Comparison of ENCODE assay signal across 16 cellular contexts in genomic region chr3:184321666-184322065, GRCh38. TPM values are rescaled to one million over a fixed set of nuclear protein-coding genes. Genes with fewer than 3 reads are reported as not detected.
DNase-seq lines count a peak whose midpoint lies in the region; ATAC-seq and TF ChIP-seq lines count a peak whose summit lies in the region.
"Had no signal": no experiment of that assay in that cellular context is flagged by ENCODE, and none has a peak within 500 bp of the region (broad histone marks: within the 10 kb centered on the region; RNA-seq: fewer than 3 reads in every experiment).

No MANE protein-coding gene starts in this region.

- H3K4me3 ChIP-seq in heart right ventricle (no peak overlapping the region), suprapubic skin (no peak overlapping the region)
- no peak overlapping the region for H3K4me3 ChIP-seq in effector memory CD4-positive, alpha-beta T cell (ENCODE audit: insufficient read depth, low read depth, low read length, poor library complexity, severe bottlenecking)
- H3K4me3 ChIP-seq: pancreas had no signal

- peaks cover 46% of the 10 kb centered on the region for H3K36me3 Mint-ChIP-seq in activated naive CD8-positive, alpha-beta T cell treated with anti-CD3 and anti-CD28 coated beads, Interleukin-2, amount 10 ng/mL, durations not matched to agents 7 days and 5 days

- TF ChIP-seq POLR2A in suprapubic skin (IDR thresholded peaks at IDR 0.05): no peak

- TF ChIP-seq EP300 in suprapubic skin (IDR thresholded peaks at IDR 0.05): no peak

- DNase-seq in left ventricle myocardium superior: peak; percentile 26
- no peak for DNase-seq in heart right ventricle
- DNase-seq in activated naive CD8-positive, alpha-beta T cell treated with anti-CD3 and anti-CD28 coated beads, Interleukin-2, amount 10 ng/mL, durations not matched to agents 7 days and 5 days: no peak
- no peak for DNase-seq in suprapubic skin (ENCODE audit: low spot score in 2 of 2)
- DNase-seq in NCI-H1930 (lab: John Stamatoyannopoulos, UW): no peak
- DNase-seq in activated CD4-positive, alpha-beta T cell treated with anti-CD3 and anti-CD28 coated beads for 4 hours: no peak
- no peak for DNase-seq in effector memory CD4-positive, alpha-beta T cell
- DNase-seq: activated naive CD4-positive, alpha-beta T cell treated with Interleukin-2 at 50 U/mL for 16 hours; CD8-positive, alpha-beta T cell; effector memory CD8-positive, alpha-beta T cell; KG1; left colon; NCI-H1417 had no signal

- no peak overlapping the region for H3K4me3 Mint-ChIP-seq in activated naive CD8-positive, alpha-beta T cell treated with anti-CD3 and anti-CD28 coated beads, Interleukin-2, amount 10 ng/mL, durations not matched to agents 7 days and 5 days
- H3K4me3 Mint-ChIP-seq: CD8-positive, alpha-beta T cell; effector memory CD8-positive, alpha-beta T cell; T-helper 1 cell treated with Interleukin-12 subunit alpha and Interleukin-12 subunit beta and Interleukin-4 antibody, amounts not matched to agents 30 μg/mL and 1 μg/mL, for 36 hours had no signal

- peaks cover 27% of the 10 kb centered on the region for H3K4me1 Mint-ChIP-seq in activated naive CD8-positive, alpha-beta T cell treated with anti-CD3 and anti-CD28 coated beads, Interleukin-2, amount 10 ng/mL, durations not matched to agents 7 days and 5 days

- H3K27me3 Mint-ChIP-seq in activated naive CD8-positive, alpha-beta T cell treated with anti-CD3 and anti-CD28 coated beads, Interleukin-2, amount 10 ng/mL, durations not matched to agents 7 days and 5 days: no peaks in the 10 kb centered on the region
- H3K27me3 Mint-ChIP-seq: effector memory CD8-positive, alpha-beta T cell had no signal

- TF ChIP-seq CTCF in heart right ventricle (IDR thresholded peaks at IDR 0.05) (no peak), suprapubic skin (IDR thresholded peaks at IDR 0.05) (no peak)

- peak overlapping the region; percentile 36 for H3K27ac Mint-ChIP-seq in activated naive CD8-positive, alpha-beta T cell treated with anti-CD3 and anti-CD28 coated beads, Interleukin-2, amount 10 ng/mL, durations not matched to agents 7 days and 5 days
- H3K27ac Mint-ChIP-seq: CD8-positive, alpha-beta T cell; T-helper 1 cell treated with Interleukin-12 subunit alpha and Interleukin-12 subunit beta and Interleukin-4 antibody, amounts not matched to agents 30 μg/mL and 1 μg/mL, for 36 hours had no signal

- peaks cover 17 to 90% (median 82%) of the 10 kb centered on the region in 9 donors for H3K36me3 ChIP-seq in heart right ventricle
- H3K36me3 ChIP-seq in suprapubic skin: peaks cover 73% of the 10 kb centered on the region
- peaks cover 81% of the 10 kb centered on the region for H3K36me3 ChIP-seq in effector memory CD4-positive, alpha-beta T cell (ENCODE audit: control insufficient read depth, insufficient read depth, low read length)

- peak overlapping the region in 5 of 10 donors; percentile 2 to 92 (median 66) for H3K27ac ChIP-seq in heart right ventricle
- peak overlapping the region; percentile 52 for H3K27ac ChIP-seq in layer of hippocampus (ENCODE audit: low read depth, low read length)
- H3K27ac ChIP-seq in suprapubic skin: peak overlapping the region; percentile 93
- H3K27ac ChIP-seq in effector memory CD4-positive, alpha-beta T cell (ENCODE audit: insufficient read depth, low read length, poor library complexity, severe bottlenecking): no peak overlapping the region
- H3K27ac ChIP-seq: pancreas had no signal

- no peaks in the 10 kb centered on the region for H3K9me3 Mint-ChIP-seq in activated naive CD8-positive, alpha-beta T cell treated with anti-CD3 and anti-CD28 coated beads, Interleukin-2, amount 10 ng/mL, durations not matched to agents 7 days and 5 days
- H3K9me3 Mint-ChIP-seq: CD8-positive, alpha-beta T cell; effector memory CD8-positive, alpha-beta T cell; T-helper 1 cell treated with Interleukin-12 subunit alpha and Interleukin-12 subunit beta and Interleukin-4 antibody, amounts not matched to agents 30 μg/mL and 1 μg/mL, for 36 hours had no signal

- H3K9me3 ChIP-seq in heart right ventricle (no peaks in the 10 kb centered on the region), suprapubic skin (no peaks in the 10 kb centered on the region)
- no peaks in the 10 kb centered on the region for H3K9me3 ChIP-seq in effector memory CD4-positive, alpha-beta T cell (ENCODE audit: control insufficient read depth, low read length)
- H3K9me3 ChIP-seq: pancreas had no signal

- 83 to 88% methylated on average over 5 of the region's 5 CpGs for WGBS in heart right ventricle, 2 donors
- 88% methylated on average over 5 of the region's 5 CpGs for WGBS in suprapubic skin

- intact Hi-C loops in left ventricle myocardium superior (cut with micrococcal nuclease) (no loop called here), heart right ventricle (cut with DNase I) (no loop called here)

- no peaks in the 10 kb centered on the region for H3K27me3 ChIP-seq in heart right ventricle
- no peaks in the 10 kb centered on the region for H3K27me3 ChIP-seq in layer of hippocampus (ENCODE audit: control insufficient read depth, insufficient read depth, low read length)
- H3K27me3 ChIP-seq in suprapubic skin: no peaks in the 10 kb centered on the region
- no peaks in the 10 kb centered on the region for H3K27me3 ChIP-seq in effector memory CD4-positive, alpha-beta T cell (replicated peaks; ENCODE audit: control insufficient read depth, insufficient read depth, low read length, poor library complexity, severe bottlenecking)
- H3K27me3 ChIP-seq: pancreas had no signal

- H3K4me1 ChIP-seq in heart right ventricle (peaks cover 14 to 70% (median 52%) of the 10 kb centered on the region in 9 donors), suprapubic skin (peaks cover 59% of the 10 kb centered on the region)
- peaks cover 4% of the 10 kb centered on the region for H3K4me1 ChIP-seq in effector memory CD4-positive, alpha-beta T cell (ENCODE audit: control insufficient read depth, insufficient read depth, low read length, poor library complexity, severe bottlenecking)

- POLR2A ChIA-PET in activated naive CD8-positive, alpha-beta T cell treated with anti-CD3 and anti-CD28 coated beads, Interleukin-2, amount 10 ng/mL, durations not matched to agents 7 days and 5 days (lab: Charles Lee): no interaction called here

- no peak for ATAC-seq in left ventricle myocardium superior
- ATAC-seq in heart right ventricle: no peak
- no peak for ATAC-seq in activated naive CD8-positive, alpha-beta T cell treated with anti-CD3 and anti-CD28 coated beads, Interleukin-2, amount 10 ng/mL, durations not matched to agents 7 days and 5 days (ENCODE audit: low read depth)
- ATAC-seq: CD8-positive, alpha-beta T cell; effector memory CD8-positive, alpha-beta T cell; left colon; pancreas had no signal

RNA-seq across cellular contexts. Expression of gene EIF4G1, which starts 7.3 kb away (rescaled TPM):
- total RNA-seq in left ventricle myocardium superior (250 TPM), heart right ventricle (100 to 1,000 TPM; 203 to 316 (median 209) TPM), suprapubic skin (100 to 1,000 TPM; 382 to 463 (median 418) TPM)
- polyA plus RNA-seq in heart right ventricle: 100 to 1,000 TPM; 142 to 277 TPM
- total RNA-seq in activated naive CD8-positive, alpha-beta T cell treated with anti-CD3 and anti-CD28 coated beads, Interleukin-2, amount 10 ng/mL, durations not matched to agents 7 days and 5 days: 100 to 1,000 TPM; 253 to 258 TPM

RNA-seq across cellular contexts. Expression of gene FAM131A, which starts 15.7 kb away (rescaled TPM):
- total RNA-seq in left ventricle myocardium superior: 41.0 TPM
- 10 to 100 TPM; 23.0 to 36.5 (median 26.7) TPM for total RNA-seq in heart right ventricle
- 10 to 100 TPM; 21.6 to 32.5 TPM for polyA plus RNA-seq in heart right ventricle
- 1 to 10 TPM; 5.5 to 6.1 TPM for total RNA-seq in activated naive CD8-positive, alpha-beta T cell treated with anti-CD3 and anti-CD28 coated beads, Interleukin-2, amount 10 ng/mL, durations not matched to agents 7 days and 5 days
- 10 to 100 TPM; 54.4 to 77.9 (median 65.3) TPM for total RNA-seq in suprapubic skin

RNA-seq across cellular contexts. Expression of gene PSMD2, which starts 22.6 kb away (rescaled TPM):
- total RNA-seq in left ventricle myocardium superior (242 TPM), heart right ventricle (100 to 1,000 TPM; 210 to 254 (median 231) TPM), suprapubic skin (100 to 1,000 TPM; 118 to 221 (median 197) TPM)
- polyA plus RNA-seq in heart right ventricle: 100 to 1,000 TPM in 1 of 2 donors, 10 to 100 TPM in 1; 49.0 to 288 TPM
- total RNA-seq in activated naive CD8-positive, alpha-beta T cell treated with anti-CD3 and anti-CD28 coated beads, Interleukin-2, amount 10 ng/mL, durations not matched to agents 7 days and 5 days: 100 to 1,000 TPM; 171 to 172 TPM

RNA-seq across cellular contexts. Expression of gene CLCN2, which starts 39.7 kb away (rescaled TPM):
- total RNA-seq in left ventricle myocardium superior: 3.6 TPM
- 1 to 10 TPM; 1.3 to 3.0 (median 2.4) TPM for total RNA-seq in heart right ventricle
- 1 to 10 TPM; 1.6 to 8.4 TPM for polyA plus RNA-seq in heart right ventricle
- 1 to 10 TPM; 5.7 to 6.8 TPM for total RNA-seq in activated naive CD8-positive, alpha-beta T cell treated with anti-CD3 and anti-CD28 coated beads, Interleukin-2, amount 10 ng/mL, durations not matched to agents 7 days and 5 days
- total RNA-seq in suprapubic skin: 1 to 10 TPM; 2.1 to 7.9 (median 3.5) TPM

RNA-seq across cellular contexts. Expression of gene POLR2H, which starts 39.8 kb away (rescaled TPM):
- 26.0 TPM for total RNA-seq in left ventricle myocardium superior
- total RNA-seq in heart right ventricle: 10 to 100 TPM; 17.4 to 31.0 (median 22.9) TPM
- 10 to 100 TPM; 55.1 to 63.7 TPM for polyA plus RNA-seq in heart right ventricle
- total RNA-seq in activated naive CD8-positive, alpha-beta T cell treated with anti-CD3 and anti-CD28 coated beads, Interleukin-2, amount 10 ng/mL, durations not matched to agents 7 days and 5 days: 10 to 100 TPM; 86.5 to 88.2 TPM
- 100 to 1,000 TPM in 1 of 4 donors, 10 to 100 TPM in 3; 42.4 to 116 (median 66.2) TPM for total RNA-seq in suprapubic skin
